In the genomic region with DNA sequence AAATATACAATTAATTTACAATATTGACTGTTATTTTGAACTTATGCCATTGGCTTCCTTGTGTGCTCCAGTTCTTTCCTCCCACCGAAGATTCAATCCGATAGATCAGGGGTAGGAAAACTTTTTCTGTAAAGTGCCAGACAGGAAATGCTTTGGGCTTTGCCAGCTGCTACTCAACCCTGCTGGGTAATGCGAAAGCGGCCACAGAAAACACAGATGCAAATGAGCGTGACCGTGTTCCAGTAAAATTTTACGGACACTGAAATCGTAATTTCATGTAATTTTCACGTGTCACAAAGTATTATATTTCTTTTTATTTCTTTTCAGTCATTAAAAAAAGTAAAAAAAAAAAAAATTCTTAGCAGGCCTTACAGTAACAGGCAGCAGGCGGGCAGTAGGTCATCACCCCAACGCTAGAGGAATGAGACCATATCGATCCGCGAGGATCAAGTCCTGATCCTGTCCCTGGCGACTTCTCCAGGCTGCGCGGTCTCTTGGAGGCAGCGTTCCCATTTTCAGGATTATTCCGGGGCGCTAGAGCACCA, we compare ENCODE assay signal across 8 cellular contexts. TPM values are rescaled to one million over a fixed set of nuclear protein-coding genes. Genes with fewer than 3 reads are reported as not detected.
DNase-seq lines count a peak whose midpoint lies in the region; ATAC-seq and TF ChIP-seq lines count a peak whose summit lies in the region.

No MANE protein-coding gene starts in this region.

- H3K9me3 ChIP-seq in iPS-18c (ENCODE audit: control insufficient read depth, insufficient read depth, low read length) (no peaks in the 10 kb centered on the region), spleen (no peaks in the 10 kb centered on the region)

- peaks cover 0 to 11% (median 3%) of the 10 kb centered on the region in 6 donors for H3K36me3 ChIP-seq in spleen

- H3K27ac ChIP-seq in spleen: peak overlapping the region; percentile 94 to 100 (median 97)

- TF ChIP-seq CTCF in AG10803 (conservative IDR thresholded peaks at IDR 0.05; ENCODE audit: low read length) (peak; percentile 24), spleen (IDR thresholded peaks at IDR 0.05 in 8 of 11, conservative IDR thresholded peaks at IDR 0.05 in 3 of 11) (no peak)

- DNase-seq in AG10803 (ENCODE audit: low read depth) (peak; percentile 62), RPMI7951 (ENCODE audit: low read depth) (peak; percentile 59), amniotic epithelial cell (ENCODE audit: low read depth) (peak; percentile 61), spleen (no peak), OCI-M2 (lab: John Stamatoyannopoulos, UW; ENCODE audit: unreplicated experiment) (no peak)

- intact Hi-C loops in spleen (cut with DNase I; ENCODE audit: low total_unique reads): loop anchor here (5.0 kb wide), 1 partner anchor 135 kb away; a partner anchor contains a TSS

- WGBS in spleen, 5 donors: 0 to 1% (median 1%) methylated on average over 20 of the region's 20 CpGs

- ATAC-seq in GM18520 (IDR thresholded peaks at IDR 0.05; ENCODE audit: unreplicated experiment): peak; percentile 16
- peak; percentile 30 for ATAC-seq in HG03159 (IDR thresholded peaks at IDR 0.05; ENCODE audit: unreplicated experiment)

- H3K4me3 ChIP-seq in AG10803 (ENCODE audit: low read length): peak overlapping the region; percentile 95
- peak overlapping the region; percentile 85 for H3K4me3 ChIP-seq in iPS-18c (ENCODE audit: insufficient read depth, low read depth, low read length)
- peak overlapping the region; percentile 48 to 95 (median 88) for H3K4me3 ChIP-seq in spleen

- no peak for TF ChIP-seq POLR2A in spleen (IDR thresholded peaks at IDR 0.05)

- H3K4me1 ChIP-seq in spleen: peaks cover 35 to 82% (median 62%) of the 10 kb centered on the region in 6 donors

- H3K27me3 ChIP-seq in spleen (replicated peaks in 1 of 7): no peaks in the 10 kb centered on the region

RNA-seq across cellular contexts. Expression of a gene that starts 0.6 kb away (rescaled TPM):
- total RNA-seq in RPMI7951 (2014; rRNA removed; shearing (Covaris generic)): 7.6 and 10.3 TPM in 2 replicates
- 10 to 100 TPM; 27.4 to 58.1 (median 39.1) TPM for total RNA-seq in spleen
- 10 to 100 TPM; 31.9 to 65.5 (median 57.0) TPM for polyA plus RNA-seq in spleen

RNA-seq across cellular contexts. Expression of a gene that starts 1.0 kb away (rescaled TPM):
- total RNA-seq in RPMI7951 (2014; rRNA removed; shearing (Covaris generic)): 43.9 and 49.1 TPM in 2 replicates
- total RNA-seq in spleen: 100 to 1,000 TPM in 5 of 7 donors, 10 to 100 TPM in 2; 76.4 to 123 (median 114) TPM
- polyA plus RNA-seq in spleen: 10 to 100 TPM; 58.4 to 89.4 (median 73.4) TPM

RNA-seq across cellular contexts. Expression of a gene that starts 59.3 kb away (rescaled TPM):
- total RNA-seq in RPMI7951 (2014; rRNA removed; shearing (Covaris generic)): 15.0 and 15.6 TPM in 2 replicates
- total RNA-seq in spleen: 10 to 100 TPM; 13.8 to 23.1 (median 16.6) TPM
- polyA plus RNA-seq in spleen: 1 to 10 TPM; 4.6 to 7.7 (median 6.9) TPM

Comparison
In these comparisons a context has a peak if more than half of its experiments do, and no peak if none do; other contexts are left out.
1. DNase-seq: peak in AG10803 (single experiment), RPMI7951 (single experiment) and amniotic epithelial cell (single experiment); none in spleen (single experiment) and OCI-M2 (single experiment).
2. Peak in every context shown above with its lines, with median percentiles within 50 percentile points of each other: H3K4me3 ChIP-seq.